ENCODE assay signal across 32 cellular contexts in the genomic region with DNA sequence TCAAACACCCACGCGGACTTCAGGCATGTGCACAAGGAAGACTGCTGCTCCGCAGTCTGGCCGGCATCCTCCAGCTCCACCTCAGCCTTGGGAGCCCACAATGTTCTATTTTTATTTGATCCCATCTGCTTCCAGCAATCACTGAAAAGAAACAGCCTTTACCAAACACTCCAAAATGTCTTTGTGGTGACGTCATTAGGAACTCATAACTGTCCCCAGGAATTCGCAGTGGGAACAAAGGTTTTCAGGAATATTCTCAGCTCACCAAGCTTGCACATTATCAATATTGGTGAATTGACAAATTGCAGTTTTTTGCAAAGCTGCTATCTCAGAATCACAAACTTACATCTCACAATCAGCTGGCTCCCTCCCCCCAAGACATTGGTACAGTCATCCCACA.
"Had no signal": no experiment of that assay in that cellular context is flagged by ENCODE, and none has a peak within 500 bp of the region (broad histone marks: within the 10 kb centered on the region; RNA-seq: fewer than 3 reads in every experiment).

No MANE protein-coding gene starts in this region.

- H3K27ac Mint-ChIP-seq: activated B cell treated with CpG ODN at 0.5 μM for 24 hours; activated CD8-positive, alpha-beta T cell treated with anti-CD3 and anti-CD28 coated beads for 36 hours; activated T-cell treated with anti-CD3 and anti-CD28 coated beads, Interleukin-2, amount 50 U/mL, for 72 hours; activated T-helper 17 cell treated with anti-CD3 and anti-CD28 coated beads, Interleukin-2, amount 50 U/mL, for 72 hours; brain had no signal

- H3K4me1 ChIP-seq: Peyer's patch had no signal

- H3K27ac ChIP-seq: KMS-11, Peyer's patch, VCaP had no signal

- DNase-seq: activated B cell treated with CpG ODN at 0.5 μM for 24 hours; activated CD4-positive, alpha-beta T cell treated with anti-CD3 and anti-CD28 coated beads for 4 hours; activated CD4-positive, alpha-beta T cell treated with anti-CD3 and anti-CD28 coated beads, Interleukin-2, amount 50 U/mL, for 4 hours; activated CD4-positive, CD25-positive, alpha-beta regulatory T cell treated with anti-CD3 and anti-CD28 coated beads, Interleukin-2, amount 50 U/mL, for 72 hours; activated CD8-positive, alpha-beta T cell treated with anti-CD3 and anti-CD28 coated beads for 36 hours; activated effector memory CD4-positive, alpha-beta T cell treated with anti-CD3 and anti-CD28 coated beads, Interleukin-2, amount 50 U/mL, for 16 hours; activated naive CD4-positive, alpha-beta T cell; activated naive CD4-positive, alpha-beta T cell treated with anti-CD3 and anti-CD28 coated beads, Interleukin-2, amount 50 U/mL, for 16 hours; activated T-cell treated with anti-CD3 and anti-CD28 coated beads, Interleukin-2, amount 50 U/mL, for 1 hour; activated T-cell treated with anti-CD3 and anti-CD28 coated beads, Interleukin-2, amount 50 U/mL, for 72 hours; caudate nucleus; cerebellar nuclear complex; NCI-H1092 treated with DMSO at 0.1 percent for 48 hours; NCI-H1417; NCI-H146; NCI-H187 treated with DMSO at 0.1 percent for 48 hours; NCI-H2081; NCI-H2171 treated with DMSO at 0.1 percent for 48 hours; NCI-H2227 treated with DMSO at 0.1 percent for 48 hours; NCI-H446; NCI-H524 treated with DMSO at 0.1 percent for 48 hours; Peyer's patch; Right ventricle myocardium superior; SW 1271; T-helper 1 cell; T-helper 2 cell; T-helper 9 cell had no signal

- FAIRE-seq: bronchial epithelial cell had no signal

- ATAC-seq: activated CD8-positive, alpha-beta T cell treated with anti-CD3 and anti-CD28 coated beads for 36 hours; activated T-cell treated with anti-CD3 and anti-CD28 coated beads, Interleukin-2, amount 50 U/mL, for 72 hours; activated T-helper 17 cell treated with anti-CD3 and anti-CD28 coated beads, Interleukin-2, amount 50 U/mL, for 72 hours had no signal

- H3K4me3 Mint-ChIP-seq: activated B cell treated with CpG ODN at 0.5 μM for 24 hours; activated CD8-positive, alpha-beta T cell treated with anti-CD3 and anti-CD28 coated beads for 36 hours; activated T-cell treated with anti-CD3 and anti-CD28 coated beads, Interleukin-2, amount 50 U/mL, for 72 hours; activated T-helper 17 cell treated with anti-CD3 and anti-CD28 coated beads, Interleukin-2, amount 50 U/mL, for 72 hours; brain had no signal

- H3K27me3 ChIP-seq: Peyer's patch had no signal

- H3K4me3 ChIP-seq: Peyer's patch had no signal

- H3K9ac ChIP-seq: KMS-11 had no signal

- H3K4me1 Mint-ChIP-seq: activated B cell treated with CpG ODN at 0.5 μM for 24 hours; activated T-helper 17 cell treated with anti-CD3 and anti-CD28 coated beads, Interleukin-2, amount 50 U/mL, for 72 hours had no signal

- H3K27me3 Mint-ChIP-seq: activated B cell treated with CpG ODN at 0.5 μM for 24 hours; activated CD8-positive, alpha-beta T cell treated with anti-CD3 and anti-CD28 coated beads for 36 hours; activated T-helper 17 cell treated with anti-CD3 and anti-CD28 coated beads, Interleukin-2, amount 50 U/mL, for 72 hours had no signal

- H3K4me2 ChIP-seq: KMS-11 had no signal
